ENCODE assay signal across 8 cellular contexts in the genomic region with DNA sequence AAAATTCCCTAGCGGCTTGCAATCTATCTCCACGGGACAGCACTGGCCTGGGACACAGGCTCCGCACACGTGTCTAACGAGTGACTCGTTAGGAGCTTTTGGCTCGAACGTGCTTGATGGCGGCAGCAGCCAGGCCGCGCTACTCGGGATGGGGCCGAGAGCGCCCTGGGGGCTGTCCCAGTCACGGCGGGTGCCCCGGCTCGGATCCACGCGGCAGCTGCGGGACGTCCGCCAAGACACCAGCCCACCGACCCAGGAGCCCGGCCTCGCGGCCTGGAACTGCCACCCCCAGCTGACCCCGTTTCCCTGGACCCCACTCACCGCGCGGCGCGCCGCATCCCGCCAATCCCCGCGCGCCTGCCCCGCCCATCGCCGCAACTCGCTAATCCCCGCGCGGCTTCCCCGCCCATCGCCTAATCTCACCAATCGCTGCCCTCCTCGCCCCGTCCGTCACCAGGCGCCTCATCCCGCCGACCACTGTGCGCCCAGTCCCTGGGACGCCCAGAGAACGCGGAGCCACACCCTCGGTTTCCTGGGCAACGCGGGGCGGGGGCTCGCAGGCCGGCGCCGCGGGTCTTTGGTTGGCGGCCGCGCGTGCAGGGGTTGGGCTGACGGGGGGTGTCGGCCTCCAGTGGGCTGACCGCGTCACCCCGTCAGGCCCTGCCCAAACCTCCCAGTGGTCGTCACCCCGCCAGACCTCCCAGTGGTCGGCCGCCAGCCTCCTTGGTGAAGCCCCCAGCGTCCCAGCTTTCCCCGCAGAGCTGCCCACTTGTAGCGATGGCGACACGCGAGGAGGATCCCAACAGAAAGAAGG. TPM values are rescaled to one million over a fixed set of nuclear protein-coding genes. Genes with fewer than 3 reads are reported as not detected.
DNase-seq lines count a peak whose midpoint lies in the region; FAIRE-seq and TF ChIP-seq lines count a peak whose summit lies in the region.

Gene POLD2 (minus strand): TSS at position 359 of the 814 bp plus-strand sequence. CDS start 1,495 bp downstream, outside the sequence.

- peaks cover 10 to 33% (median 13%) of the 10 kb centered on the region in 4 experiments; a peak in 6 of 8 replicates for H3K36me3 ChIP-seq in H1 (ENCODE audit: control insufficient read depth in 2 of 4, insufficient read depth in 4 of 4, low read length in 3 of 4)
- H3K36me3 ChIP-seq in mesenchymal stem cell (ENCODE audit: control insufficient read depth in 1 of 2, insufficient read depth in 2 of 2, low read depth in 1 of 2, low read length in 2 of 2), result peaks cover 26 to 33% of the 10 kb centered on the region in 2 experiments

- H3K4ac ChIP-seq in H1 (replicated peaks; ENCODE audit: insufficient read length, low read depth, low read length), result peak within 1 kb of the TSS; percentile 91
- H3K4ac ChIP-seq in mesenchymal stem cell (ENCODE audit: low read depth in 1 of 2, low read length in 2 of 2), result peak within 1 kb of the TSS; percentile 36 to 62

- H3K4me2 ChIP-seq in H1 (ENCODE audit: insufficient read depth in 1 of 2, low read depth in 2 of 2, low read length in 2 of 2), result peak within 1 kb of the TSS; percentile 79 to 95
- peak within 1 kb of the TSS; percentile 88 for H3K4me2 ChIP-seq in mesenchymal stem cell (ENCODE audit: low read length, poor library complexity, severe bottlenecking)

- no peaks in the 10 kb centered on the region for H3K9me3 ChIP-seq in H1 (ENCODE audit: insufficient read depth in 2 of 2, low read depth in 1 of 2, low read length in 1 of 2)
- H3K9me3 ChIP-seq in mesenchymal stem cell (ENCODE audit: control insufficient read depth, low read length), result peaks cover 8% of the 10 kb centered on the region

- no peak for TF ChIP-seq RAD21 in H1 (IDR thresholded peaks at IDR 0.05 in 1 of 2, conservative IDR thresholded peaks at IDR 0.05 in 1 of 2; ENCODE audit: low read depth in 2 of 2, low read length in 2 of 2)

- H3K56ac ChIP-seq in H1 (replicated peaks; ENCODE audit: insufficient read length, low read depth, low read length), result peak within 1 kb of the TSS; percentile 75

- H4K91ac ChIP-seq in H1 (replicated peaks; ENCODE audit: insufficient read length, low read length) (peak within 1 kb of the TSS; percentile 15), mesenchymal stem cell (ENCODE audit: low read length) (peak within 1 kb of the TSS; percentile 60)

- peak within 1 kb of the TSS; percentile 84 for H4K8ac ChIP-seq in H1 (ENCODE audit: extremely low read depth, insufficient read depth, low read length)
- peak within 1 kb of the TSS; percentile 52 for H4K8ac ChIP-seq in mesenchymal stem cell (ENCODE audit: low read length)

- H3K9ac ChIP-seq in H1 (replicated peaks in 1 of 4; ENCODE audit: extremely low read depth in 1 of 4, low read depth in 3 of 4, low read length in 3 of 4) (peak within 1 kb of the TSS; percentile 15 to 78 (median 68)), mesenchymal stem cell (ENCODE audit: low read length) (peak within 1 kb of the TSS; percentile 96)

- DNase-seq in COLO668 (lab: John Stamatoyannopoulos, UW; ENCODE audit: unreplicated experiment) (peak; percentile 100), GM20000 (ENCODE audit: low spot score) (peak; percentile 100), HT-29 (ENCODE audit: low spot score) (peak; percentile 97), NOMO-1 (lab: John Stamatoyannopoulos, UW; ENCODE audit: unreplicated experiment in 2 of 2) (peak; percentile 94 to 98), H1 (ENCODE audit: low read depth in 1 of 2, low spot score in 2 of 2) (peak; percentile 73 to 96), mesenchymal stem cell (peak; percentile 98)
- peak; percentile 94 to 98 (median 97) for DNase-seq in activated CD8-positive, alpha-beta memory T cell treated with anti-CD3 and anti-CD28 coated beads for 48 hours (ENCODE audit: low read depth in 2 of 3, low spot score in 2 of 3)
- DNase-seq in stimulated activated CD8-positive, alpha-beta memory T cell treated with anti-CD3 and anti-CD28 coated beads, Interleukin-12 subunit alpha, Interleukin-12 subunit beta, amount 100 ng/mL, for 4 hours (ENCODE audit: low read depth), result peak; percentile 97

- H2BK12ac ChIP-seq in H1 (ENCODE audit: low read depth, low read length) (no peak within 1 kb of the TSS), mesenchymal stem cell (ENCODE audit: low read length in 2 of 2) (peak within 1 kb of the TSS; percentile 1 to 8)

- peak within 1 kb of the TSS; percentile 81 for H4K5ac ChIP-seq in H1 (ENCODE audit: insufficient read length, low read depth, low read length)

- H2BK120ac ChIP-seq in H1 (replicated peaks; ENCODE audit: low read depth, low read length) (no peak within 1 kb of the TSS), mesenchymal stem cell (ENCODE audit: low read depth, low read length) (no peak within 1 kb of the TSS)

- TF ChIP-seq CTCF in GM20000 (IDR thresholded peaks at IDR 0.05; ENCODE audit: extremely low read depth, missing control alignments) (no peak), H1 (IDR thresholded peaks at IDR 0.05; ENCODE audit: control extremely low read depth in 1 of 3, insufficient read depth in 1 of 3, low read depth in 1 of 3, low read length in 3 of 3) (no peak)

- CTCF ChIA-PET in H1 (lab: Charles Lee; ENCODE audit: partially characterized antibody), result interaction anchor here (0.8 to 6.2 kb wide), 10 partner anchors 8 to 103 kb away, joined by 3 to 27 read pairs (median 4); no protein-coding TSS in a partner anchor

- peak within 1 kb of the TSS; percentile 70; the same call in 1 of the 2 replicates for H3K27ac ChIP-seq in H1 (ENCODE audit: low read depth, low read length)
- H3K27ac ChIP-seq in mesenchymal stem cell (ENCODE audit: low read length, poor library complexity, severe bottlenecking), result no peak within 1 kb of the TSS

- H2BK15ac ChIP-seq in H1 (ENCODE audit: low read length) (0 out of 2 replicates have a peak within 1 kb of the TSS, but pooled peaks have one; percentile 46), mesenchymal stem cell (ENCODE audit: low read depth, poor library complexity, severe bottlenecking) (peak within 1 kb of the TSS; percentile 91)

- H3K4me3 ChIP-seq in H1 (ENCODE audit: extremely low read depth in 1 of 4, insufficient read depth in 2 of 4, low read depth in 3 of 4, low read length in 4 of 4) (peak within 1 kb of the TSS; percentile 74 to 85 (median 76)), mesenchymal stem cell (ENCODE audit: insufficient read depth in 1 of 2, low read depth in 1 of 2, low read length in 2 of 2) (peak within 1 kb of the TSS; percentile 93 to 96)

- peaks cover 10% of the 10 kb centered on the region for H3K79me1 ChIP-seq in H1 (ENCODE audit: low read depth, low read length)
- peaks cover 32% of the 10 kb centered on the region for H3K79me1 ChIP-seq in mesenchymal stem cell (replicated peaks; ENCODE audit: low read length, poor library complexity, severe bottlenecking)

- H3K4me1 ChIP-seq in H1 (replicated peaks in 1 of 4; ENCODE audit: control insufficient read depth in 3 of 4, insufficient read depth in 4 of 4, low read length in 3 of 4) (peaks cover 0 to 7% (median 3%) of the 10 kb centered on the region in 4 experiments; a peak in 4 of 7 replicates), mesenchymal stem cell (ENCODE audit: control insufficient read depth, insufficient read depth, low read depth, low read length) (peaks cover 18% of the 10 kb centered on the region)

- H2AFZ ChIP-seq in H1 (ENCODE audit: low read length) (peak within 1 kb of the TSS; percentile 95; the same call in 1 of the 2 replicates), mesenchymal stem cell (ENCODE audit: low read depth, low read length) (peak within 1 kb of the TSS; percentile 90)

- H3K27me3 ChIP-seq in H1 (replicated peaks in 1 of 4; ENCODE audit: control insufficient read depth in 3 of 4, extremely low read depth in 1 of 4, insufficient read depth in 3 of 4, low read length in 3 of 4) (peaks cover 0 to 4% (median under 1%) of the 10 kb centered on the region in 4 experiments; a peak in 4 of 7 replicates), mesenchymal stem cell (ENCODE audit: control insufficient read depth in 1 of 2, insufficient read depth in 1 of 2, low read length in 2 of 2) (no peaks in the 10 kb centered on the region)

- 2% methylated on average over 65 of the region's 86 CpGs; no CpG with 5 or more reads in 1 of the 2 experiments for WGBS in H1 (ENCODE audit: extremely low coverage in 1 of 2, insufficient coverage in 1 of 2, insufficient read length in 1 of 2, insufficient replicate concordance in 2 of 2, low coverage in 1 of 2, low lambda C conversion rate in 2 of 2, missing lambda C conversion rate in 1 of 2), 2 experiments
- WGBS in mesenchymal stem cell, result under 1% methylated on average over 81 of the region's 86 CpGs

- no peak within 1 kb of the TSS for H2BK20ac ChIP-seq in H1 (ENCODE audit: low read length)

- peak within 1 kb of the TSS; percentile 66; the same call in 1 of the 2 replicates for H2BK5ac ChIP-seq in H1 (ENCODE audit: low read depth, low read length)
- peak within 1 kb of the TSS; percentile 71 for H2BK5ac ChIP-seq in mesenchymal stem cell (ENCODE audit: low read depth, low read length, poor library complexity, severe bottlenecking)

- H2AK5ac ChIP-seq in H1 (ENCODE audit: low read depth, low read length), result 0 out of 2 replicates have a peak within 1 kb of the TSS, but pooled peaks have one; percentile 93
- H2AK5ac ChIP-seq in mesenchymal stem cell (ENCODE audit: low read length, severe bottlenecking), result peak within 1 kb of the TSS; percentile 44

- H4K20me1 ChIP-seq in H1 (replicated peaks in 1 of 2; ENCODE audit: control insufficient read depth in 1 of 2, insufficient read depth in 2 of 2, low read length in 2 of 2), result peaks cover 4 to 6% of the 10 kb centered on the region in 2 experiments

- peak in 1 of 2 experiments; percentile 71; a peak in 2 of 3 replicates for TF ChIP-seq POLR2A in H1 (IDR thresholded peaks at IDR 0.05; ENCODE audit: control extremely low read depth in 1 of 2, low read depth in 2 of 2, low read length in 2 of 2)

- peaks cover 9% of the 10 kb centered on the region for H3K23me2 ChIP-seq in H1 (ENCODE audit: low read depth, low read length)

- H3K79me2 ChIP-seq in H1 (ENCODE audit: control insufficient read depth in 1 of 2, insufficient read depth in 2 of 2, low read length in 2 of 2), result peaks cover 3 to 16% of the 10 kb centered on the region in 2 experiments; a peak in 3 of 4 replicates

- POLR2A ChIA-PET in H1 (lab: Charles Lee; ENCODE audit: partially characterized antibody), result interaction anchor here (0.8 to 5.4 kb wide), 16 partner anchors 8 to 78 kb away, joined by 3 to 50 read pairs (median 5); partner anchors contain the start of gene PGAM2

- H3K23ac ChIP-seq in H1 (ENCODE audit: insufficient read length) (no peak within 1 kb of the TSS), mesenchymal stem cell (ENCODE audit: low read length in 2 of 2) (peak within 1 kb of the TSS; percentile 25 to 31)

- H3K14ac ChIP-seq in H1 (ENCODE audit: insufficient read length) (no peak within 1 kb of the TSS), mesenchymal stem cell (ENCODE audit: low read length in 2 of 2) (peak within 1 kb of the TSS in 1 of 2 experiments; percentile 78)

- no peak for FAIRE-seq in H1 (lab: Jason Lieb, UNC)

- 0 out of 2 replicates have a peak within 1 kb of the TSS, but pooled peaks have one; percentile 78 for H3K18ac ChIP-seq in H1 (ENCODE audit: extremely low read depth, low read length)
- H3K18ac ChIP-seq in mesenchymal stem cell (ENCODE audit: low read depth in 1 of 2, low read length in 2 of 2), result peak within 1 kb of the TSS; percentile 83 to 93

- no peak for TF ChIP-seq EP300 in H1 (IDR thresholded peaks at IDR 0.05; ENCODE audit: borderline replicate concordance in 1 of 2, low read depth in 2 of 2, low read length in 2 of 2)

RNA-seq across cellular contexts. Expression of gene POLD2, which starts in this region (rescaled TPM):
- total RNA-seq in HT-29 (2014; rRNA removed; shearing (Covaris generic)), result 258 and 277 TPM in 2 replicates
- total RNA-seq in H1 (2021; fragmentation: NEBNext Ultra II Directional; extraction: Animal tissue kit (Norgen Biotek cat#: 25700)), result 148 TPM in 2 replicates
- polyA plus RNA-seq in H1 (2011; rRNA removed), result 214 and 289 TPM in 2 replicates
- 206 TPM for polyA plus RNA-seq in H1 (2011; cell fraction: cytosol; rRNA removed)
- 348 TPM for polyA plus RNA-seq in H1 (2011; cell fraction: nucleus; rRNA removed)
- polyA plus RNA-seq in H1 (2012, experiment 1 of 2), result 147 to 186 TPM (median 179 TPM) in 4 replicates
- polyA plus RNA-seq in H1 (2012, experiment 2 of 2), result 203 TPM
- 97.2 TPM for polyA plus RNA-seq in H1 (2013, experiment 1 of 2)
- polyA plus RNA-seq in H1 (2013, experiment 2 of 2), result 100 TPM
- polyA minus RNA-seq in H1 (2011; rRNA and poly(A)+ RNA removed), result 98.1 and 115 TPM in 2 replicates
- polyA minus RNA-seq in H1 (2011; cell fraction: cytosol; rRNA and poly(A)+ RNA removed), result 58.5 TPM
- polyA minus RNA-seq in H1 (2011; cell fraction: nucleus; rRNA and poly(A)+ RNA removed), result 88.3 TPM
- polyA plus RNA-seq in mesenchymal stem cell (2013, experiment 1 of 2), result 59.3 TPM
- 56.2 TPM for polyA plus RNA-seq in mesenchymal stem cell (2013, experiment 2 of 2)
